39 cellular contexts compared by ENCODE assay signal in the genomic region with DNA sequence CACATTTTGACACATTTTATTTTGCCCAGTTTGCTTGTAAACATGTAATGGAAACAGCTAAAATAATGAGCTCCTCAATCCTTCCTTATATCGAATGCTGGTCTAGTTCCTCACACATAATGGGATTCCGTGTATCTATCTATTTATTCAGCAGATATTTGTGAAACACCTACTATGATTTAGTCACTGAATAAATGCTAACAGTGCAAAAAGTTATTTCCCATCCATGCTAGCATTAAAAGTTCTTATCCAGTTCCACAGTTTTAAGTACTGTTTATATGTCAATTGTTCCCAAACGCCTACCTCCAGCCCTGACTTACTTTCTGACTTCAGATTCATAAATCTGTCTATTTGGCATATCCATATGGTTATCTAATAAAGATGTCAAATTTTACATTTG.
"Had no signal": no experiment of that assay in that cellular context is flagged by ENCODE, and none has a peak within 500 bp of the region (broad histone marks: within the 10 kb centered on the region; RNA-seq: fewer than 3 reads in every experiment).

No MANE protein-coding gene starts in this region.

- H3K9me3 ChIP-seq: adrenal gland, ascending aorta, body of pancreas, breast epithelium had no signal

- H3K27me3 ChIP-seq: adrenal gland, ascending aorta, body of pancreas, brain microvascular endothelial cell, breast epithelium, cardiac muscle cell had no signal

- H3K27ac Mint-ChIP-seq: activated naive CD4-positive, alpha-beta T cell treated with anti-CD3 and anti-CD28 coated beads for 36 hours; activated naive CD4-positive, alpha-beta T cell treated with anti-CD3 and anti-CD28 coated beads, Interleukin-2, amount 10 ng/mL, durations not matched to agents 7 days and 5 days; activated naive CD4-positive, alpha-beta T cell treated with anti-CD3 and anti-CD28 coated beads, Interleukin-2, amount 50 U/mL, for 24 hours; activated naive CD4-positive, alpha-beta T cell treated with anti-CD3 and anti-CD28 coated beads, Interleukin-2, amount 50 U/mL, for 72 hours; activated naive CD8-positive, alpha-beta T cell; activated naive CD8-positive, alpha-beta T cell treated with anti-CD3 and anti-CD28 coated beads, Interleukin-2, amount 10 ng/mL, durations not matched to agents 7 days and 5 days; activated naive CD8-positive, alpha-beta T cell treated with anti-CD3 and anti-CD28 coated beads, Interleukin-2, amount 50 U/mL, for 24 hours; activated T-cell treated with anti-CD3 and anti-CD28 coated beads, Interleukin-2, amount 50 U/mL, for 24 hours; activated T-cell treated with anti-CD3 and anti-CD28 coated beads, Interleukin-2, amount 50 U/mL, for 72 hours; activated T-helper 1 cell treated with anti-CD3 and anti-CD28 coated beads, Interleukin-12 subunit alpha, Interleukin-12 subunit beta, Interleukin-2, Interleukin-4 antibody, amounts not matched to agents 30 ng/mL and 10 ng/mL and 1 ng/mL, durations not matched to agents 14 hours and 24 hours and 36 hours; activated T-helper 17 cell treated with anti-CD3 and anti-CD28 coated beads, Interleukin-2, amount 50 U/mL, for 72 hours; activated T-helper 2 cell treated with anti-CD3 and anti-CD28 coated beads, Interferon-gamma antibody, Interleukin-2, Interleukin-4, amounts not matched to agents 10 μg/mL and 5 μg/mL and 100 μg/mL, durations not matched to agents 14 hours and 24 hours and 36 hours; brain had no signal

- H3K36me3 ChIP-seq: adrenal gland, ascending aorta, brain microvascular endothelial cell, breast epithelium, cardiac muscle cell had no signal

- H3K36me3 Mint-ChIP-seq: activated naive CD4-positive, alpha-beta T cell treated with anti-CD3 and anti-CD28 coated beads, Interleukin-2, amount 10 ng/mL, durations not matched to agents 7 days and 5 days; activated naive CD4-positive, alpha-beta T cell treated with anti-CD3 and anti-CD28 coated beads, Interleukin-2, amount 50 U/mL, for 24 hours; activated naive CD4-positive, alpha-beta T cell treated with anti-CD3 and anti-CD28 coated beads, Interleukin-2, amount 50 U/mL, for 72 hours; activated naive CD8-positive, alpha-beta T cell; activated naive CD8-positive, alpha-beta T cell treated with anti-CD3 and anti-CD28 coated beads, Interleukin-2, amount 10 ng/mL, durations not matched to agents 7 days and 5 days; brain had no signal

- H3K4me1 Mint-ChIP-seq: activated naive CD4-positive, alpha-beta T cell treated with anti-CD3 and anti-CD28 coated beads, Interleukin-2, amount 10 ng/mL, durations not matched to agents 7 days and 5 days; activated naive CD4-positive, alpha-beta T cell treated with anti-CD3 and anti-CD28 coated beads, Interleukin-2, amount 50 U/mL, for 24 hours; activated naive CD8-positive, alpha-beta T cell treated with anti-CD3 and anti-CD28 coated beads, Interleukin-2, amount 10 ng/mL, durations not matched to agents 7 days and 5 days; activated naive CD8-positive, alpha-beta T cell treated with anti-CD3 and anti-CD28 coated beads, Interleukin-2, amount 50 U/mL, for 24 hours; activated T-helper 17 cell treated with anti-CD3 and anti-CD28 coated beads, Interleukin-2, amount 50 U/mL, for 72 hours; central memory CD8-positive, alpha-beta T cell had no signal

- FAIRE-seq: astrocyte, bronchial epithelial cell had no signal

- H3K9me3 Mint-ChIP-seq: activated T-helper 17 cell treated with anti-CD3 and anti-CD28 coated beads, Interleukin-2, amount 50 U/mL, for 72 hours; brain had no signal

- H3K4me3 ChIP-seq: adrenal gland, ascending aorta, body of pancreas, breast epithelium, cardiac muscle cell had no signal

- H3K27me3 Mint-ChIP-seq: activated naive CD4-positive, alpha-beta T cell treated with anti-CD3 and anti-CD28 coated beads, Interleukin-2, amount 10 ng/mL, durations not matched to agents 7 days and 5 days; activated naive CD4-positive, alpha-beta T cell treated with anti-CD3 and anti-CD28 coated beads, Interleukin-2, amount 50 U/mL, for 24 hours; activated naive CD8-positive, alpha-beta T cell; activated naive CD8-positive, alpha-beta T cell treated with anti-CD3 and anti-CD28 coated beads, Interleukin-2, amount 10 ng/mL, durations not matched to agents 7 days and 5 days; activated naive CD8-positive, alpha-beta T cell treated with anti-CD3 and anti-CD28 coated beads, Interleukin-2, amount 50 U/mL, for 24 hours; activated T-cell treated with anti-CD3 and anti-CD28 coated beads, Interleukin-2, amount 50 U/mL, for 24 hours; activated T-helper 17 cell treated with anti-CD3 and anti-CD28 coated beads, Interleukin-2, amount 50 U/mL, for 72 hours; brain; central memory CD8-positive, alpha-beta T cell had no signal

- H3K27ac ChIP-seq: adrenal gland, ascending aorta, body of pancreas, brain microvascular endothelial cell, breast epithelium, cardiac muscle cell had no signal

- ATAC-seq: activated naive CD4-positive, alpha-beta T cell treated with anti-CD3 and anti-CD28 coated beads, Interleukin-2, amount 50 U/mL, for 72 hours; activated naive CD8-positive, alpha-beta T cell treated with anti-CD3 and anti-CD28 coated beads, Interleukin-2, amount 50 U/mL, for 24 hours; activated T-cell treated with anti-CD3 and anti-CD28 coated beads, Interleukin-2, amount 50 U/mL, for 4 hours; activated T-cell treated with anti-CD3 and anti-CD28 coated beads, Interleukin-2, amount 50 U/mL, for 72 hours; activated T-helper 17 cell treated with anti-CD3 and anti-CD28 coated beads, Interleukin-2, amount 50 U/mL, for 72 hours; body of pancreas had no signal

- DNase-seq: activated effector memory CD4-positive, alpha-beta T cell treated with anti-CD3 and anti-CD28 coated beads, Interleukin-2, amount 50 U/mL, for 16 hours; activated effector memory CD4-positive, alpha-beta T cell treated with Interleukin-2 at 50 U/mL for 16 hours; activated gamma-delta T cell; activated gamma-delta T cell treated with Interleukin-2 at 50 U/mL for 16 hours; activated naive CD4-positive, alpha-beta T cell; activated naive CD4-positive, alpha-beta T cell treated with anti-CD3 and anti-CD28 coated beads for 36 hours; activated naive CD4-positive, alpha-beta T cell treated with anti-CD3 and anti-CD28 coated beads, Interleukin-2, amount 10 ng/mL, durations not matched to agents 7 days and 5 days; activated naive CD4-positive, alpha-beta T cell treated with anti-CD3 and anti-CD28 coated beads, Interleukin-2, amount 50 U/mL, for 16 hours; activated naive CD4-positive, alpha-beta T cell treated with Interleukin-2 at 50 U/mL for 16 hours; activated naive CD8-positive, alpha-beta T cell treated with anti-CD3 and anti-CD28 coated beads, Interleukin-2, amount 10 ng/mL, durations not matched to agents 7 days and 5 days; activated naive CD8-positive, alpha-beta T cell treated with anti-CD3 and anti-CD28 coated beads, Interleukin-2, amount 50 U/mL, for 24 hours; activated T-cell treated with anti-CD3 and anti-CD28 coated beads, Interleukin-2, amount 50 U/mL, for 1 hour; activated T-cell treated with anti-CD3 and anti-CD28 coated beads, Interleukin-2, amount 50 U/mL, for 24 hours; activated T-cell treated with anti-CD3 and anti-CD28 coated beads, Interleukin-2, amount 50 U/mL, for 4 hours; activated T-cell treated with anti-CD3 and anti-CD28 coated beads, Interleukin-2, amount 50 U/mL, for 48 hours; activated T-cell treated with anti-CD3 and anti-CD28 coated beads, Interleukin-2, amount 50 U/mL, for 72 hours; adrenal gland; amniotic stem cell; amygdala; anterior cingulate cortex; aorta; body of pancreas; brain microvascular endothelial cell; caudate nucleus; central memory CD4-positive, alpha-beta T cell; cerebellar nuclear complex had no signal

- H3K4me3 Mint-ChIP-seq: activated naive CD4-positive, alpha-beta T cell treated with anti-CD3 and anti-CD28 coated beads for 36 hours; activated naive CD4-positive, alpha-beta T cell treated with anti-CD3 and anti-CD28 coated beads, Interleukin-2, amount 10 ng/mL, durations not matched to agents 7 days and 5 days; activated naive CD4-positive, alpha-beta T cell treated with anti-CD3 and anti-CD28 coated beads, Interleukin-2, amount 50 U/mL, for 24 hours; activated naive CD8-positive, alpha-beta T cell; activated naive CD8-positive, alpha-beta T cell treated with anti-CD3 and anti-CD28 coated beads, Interleukin-2, amount 10 ng/mL, durations not matched to agents 7 days and 5 days; activated naive CD8-positive, alpha-beta T cell treated with anti-CD3 and anti-CD28 coated beads, Interleukin-2, amount 50 U/mL, for 24 hours; activated T-cell treated with anti-CD3 and anti-CD28 coated beads, Interleukin-2, amount 50 U/mL, for 24 hours; activated T-cell treated with anti-CD3 and anti-CD28 coated beads, Interleukin-2, amount 50 U/mL, for 4 hours; activated T-cell treated with anti-CD3 and anti-CD28 coated beads, Interleukin-2, amount 50 U/mL, for 72 hours; activated T-helper 1 cell treated with anti-CD3 and anti-CD28 coated beads, Interleukin-12 subunit alpha, Interleukin-12 subunit beta, Interleukin-2, Interleukin-4 antibody, amounts not matched to agents 30 ng/mL and 10 ng/mL and 1 ng/mL, durations not matched to agents 14 hours and 24 hours and 36 hours; activated T-helper 17 cell treated with anti-CD3 and anti-CD28 coated beads, Interleukin-2, amount 50 U/mL, for 72 hours; brain; central memory CD8-positive, alpha-beta T cell had no signal

- H3K4me1 ChIP-seq: adrenal gland, ascending aorta, body of pancreas, breast epithelium had no signal
